ENCODE assay signal across 10 cellular contexts in genomic region chr2:190637331-190637734, GRCh38. TPM values are rescaled to one million over a fixed set of nuclear protein-coding genes. Genes with fewer than 3 reads are reported as not detected.
DNase-seq lines count a peak whose midpoint lies in the region; ATAC-seq, FAIRE-seq and TF ChIP-seq lines count a peak whose summit lies in the region.
"Had no signal": no experiment of that assay in that cellular context is flagged by ENCODE, and none has a peak within 500 bp of the region (broad histone marks: within the 10 kb centered on the region; RNA-seq: fewer than 3 reads in every experiment).

No MANE protein-coding gene starts in this region.

- TF ChIP-seq CTCF in coronary artery (IDR thresholded peaks at IDR 0.05) = no peak

- H3K36me3 ChIP-seq in muscle layer of duodenum (ENCODE audit: control insufficient read depth in 1 of 2, insufficient read depth in 2 of 2, low read length in 2 of 2) (no peaks in the 10 kb centered on the region), aorta (ENCODE audit: control insufficient read depth in 1 of 2, insufficient read depth in 2 of 2, low read length in 1 of 2) (no peaks in the 10 kb centered on the region)

- H3K27me3 ChIP-seq in muscle layer of duodenum (ENCODE audit: low read depth, low read length) = no peaks in the 10 kb centered on the region
- H3K27me3 ChIP-seq in aorta (ENCODE audit: control insufficient read depth in 1 of 2, insufficient read depth in 2 of 2, low read length in 1 of 2) = no peaks in the 10 kb centered on the region

- ATAC-seq in Right ventricle myocardium inferior (peak; percentile 59), aorta (ENCODE audit: low FRiP score) (peak; percentile 42)
- ATAC-seq: activated CD4-positive, CD25-positive, alpha-beta regulatory T cell treated with anti-CD3 and anti-CD28 coated beads, Interleukin-2, amount 50 U/mL, for 24 hours had no signal

- H3K9me3 ChIP-seq in muscle layer of duodenum (ENCODE audit: control insufficient read depth in 1 of 2, low read length in 2 of 2) = no peaks in the 10 kb centered on the region
- H3K9me3 ChIP-seq in aorta (ENCODE audit: control insufficient read depth, low read length) = no peaks in the 10 kb centered on the region

- H3K27ac ChIP-seq in coronary artery = peak overlapping the region; percentile 49 to 89
- H3K27ac ChIP-seq in muscle layer of duodenum (ENCODE audit: low read length) = peak overlapping the region; percentile 20
- H3K27ac ChIP-seq in aorta (ENCODE audit: low read depth in 1 of 2, low read length in 2 of 2) = peak overlapping the region; percentile 51 to 58

- no peak for DNase-seq in Right ventricle myocardium inferior (ENCODE audit: missing footprints)
- no peak for DNase-seq in cardiac septum (ENCODE audit: low spot score)
- DNase-seq in coronary artery (ENCODE audit: low spot score) = no peak
- no peak for DNase-seq in aorta
- no peak for DNase-seq in urothelium cell line (ENCODE audit: low spot score)
- no peak for DNase-seq in nucleus accumbens (lab: John Stamatoyannopoulos, UW)
- no peak for DNase-seq in activated T-cell treated with anti-CD3 and anti-CD28 coated beads for 4 hours
- DNase-seq: CD4-positive, CD25-positive, alpha-beta regulatory T cell had no signal

- intact Hi-C loops in Right ventricle myocardium inferior (cut with DNase I) (no loop called here), cardiac septum (cut with DNase I) (no loop called here), aorta (cut with DNase I) (no loop called here)

- H3K4me3 ChIP-seq in coronary artery (no peak overlapping the region), muscle layer of duodenum (ENCODE audit: low read depth in 1 of 2, low read length in 2 of 2) (no peak overlapping the region), aorta (ENCODE audit: low read length in 2 of 2) (no peak overlapping the region)

- H3K4me1 ChIP-seq in muscle layer of duodenum (ENCODE audit: control insufficient read depth in 1 of 2, insufficient read depth in 2 of 2, low read length in 2 of 2) (peaks cover 13 to 37% of the 10 kb centered on the region in 2 donors), aorta (ENCODE audit: control insufficient read depth in 1 of 2, insufficient read depth in 2 of 2, low read length in 2 of 2) (peaks cover 0 to 7% of the 10 kb centered on the region in 2 donors)

- 37 to 51% methylated on average over 1 of the region's 1 CpG for WGBS in aorta, 2 donors

- no peak for FAIRE-seq in urothelium cell line (lab: Jason Lieb, UNC)

RNA-seq across cellular contexts. Expression of gene NAB1, which starts 11.6 kb away (rescaled TPM):
- 27.5 TPM for total RNA-seq in Right ventricle myocardium inferior
- 35.4 TPM for total RNA-seq in cardiac septum
- 10 to 100 TPM; 49.5 to 67.8 TPM for total RNA-seq in aorta
- polyA plus RNA-seq in aorta = 10 to 100 TPM; 26.9 to 36.2 TPM
